1 cellular context compared by ENCODE assay signal in the genomic region with DNA sequence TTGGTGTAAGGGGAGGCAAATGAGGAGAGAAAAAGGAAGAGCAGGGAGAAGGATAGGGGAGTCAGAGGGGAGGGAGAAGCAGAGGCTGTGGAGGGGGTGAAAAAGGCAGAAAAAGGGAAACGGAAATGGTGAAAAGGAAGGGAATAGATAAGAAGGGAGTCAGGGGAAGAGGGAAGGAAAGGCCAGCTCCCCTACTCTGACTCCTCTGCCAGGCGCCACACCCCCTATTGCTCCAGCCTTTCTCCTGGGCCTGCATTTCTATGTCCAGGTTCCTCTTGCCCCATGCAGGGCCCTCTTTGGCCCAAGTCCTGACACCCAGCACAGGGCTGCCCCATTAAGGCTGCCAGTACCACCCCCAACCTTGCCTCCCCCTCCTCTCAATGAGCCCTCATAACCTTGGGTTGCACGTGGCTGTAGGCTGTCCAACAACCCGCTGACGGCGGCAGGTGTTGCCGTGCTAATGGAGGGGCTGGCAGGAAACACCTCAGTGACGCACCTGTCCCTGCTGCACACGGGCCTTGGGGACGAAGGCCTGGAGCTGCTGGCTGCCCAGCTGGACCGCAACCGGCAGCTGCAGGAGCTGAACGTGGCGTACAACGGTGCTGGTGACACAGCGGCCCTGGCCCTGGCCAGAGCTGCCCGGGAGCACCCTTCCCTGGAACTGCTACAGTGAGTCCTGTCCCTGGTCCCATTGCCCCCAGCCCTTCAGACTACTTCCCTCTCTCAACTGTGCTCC.
TF ChIP-seq lines count a peak whose summit lies in the region.

No MANE protein-coding gene starts in this region.

TF ChIP-seq in K562, 482 proteins besides CTCF, POLR2A, EP300 and RAD21 (continued from another document):
- TF ChIP-seq ETV6 (IDR thresholded peaks at IDR 0.05; ENCODE audit: borderline replicate concordance in 1 of 2, low read depth in 2 of 2, low read length in 1 of 2) (peak; percentile 84 to 89), ETV6 (CRISPR knock-in tag; IDR thresholded peaks at IDR 0.05; ENCODE audit: borderline replicate concordance) (no peak), SMARCB1 (IDR thresholded peaks at IDR 0.05; ENCODE audit: insufficient read length, low read depth) (no peak), E2F8 (IDR thresholded peaks at IDR 0.05; ENCODE audit: low read depth, partially characterized antibody) (no peak), PRPF4 (IDR thresholded peaks at IDR 0.05; ENCODE audit: insufficient read depth, low read depth, low read length, poor library complexity, severe bottlenecking) (no peak), ZSCAN32 (CRISPR knock-in tag; IDR thresholded peaks at IDR 0.05) (no peak), PTTG1 (tag; IDR thresholded peaks at IDR 0.05; ENCODE audit: low read depth) (no peak), FOXA1 (IDR thresholded peaks at IDR 0.05; ENCODE audit: borderline replicate concordance) (no peak), HDAC8 (tag; IDR thresholded peaks at IDR 0.05) (no peak), ARID1B (IDR thresholded peaks at IDR 0.05) (peak; percentile 37; the same call in 1 of the 2 replicates), E2F3 (CRISPR knock-in tag; IDR thresholded peaks at IDR 0.05) (no peak), SOX6 (IDR thresholded peaks at IDR 0.05) (no peak), MAX (CRISPR knock-in tag; IDR thresholded peaks at IDR 0.05) (peak; percentile 43; the same call in 1 of the 2 replicates), SMAD1 (IDR thresholded peaks at IDR 0.05; ENCODE audit: low read depth, low read length, partially characterized antibody) (no peak), RFX5 (IDR thresholded peaks at IDR 0.05; ENCODE audit: low read depth, low read length) (no peak), TAL1 (IDR thresholded peaks at IDR 0.05) (no peak), POU5F1 (IDR thresholded peaks at IDR 0.05; ENCODE audit: borderline replicate concordance, low read depth, low read length, partially characterized antibody) (no peak), E2F6 (IDR thresholded peaks at IDR 0.05; ENCODE audit: borderline replicate concordance in 1 of 2, extremely low read depth in 1 of 2, insufficient read depth in 1 of 2, insufficient read length in 1 of 2, low read depth in 1 of 2, low read length in 1 of 2, poor library complexity in 1 of 2, severe bottlenecking in 1 of 2) (no peak)
- TF ChIP-seq, protein P1, sequence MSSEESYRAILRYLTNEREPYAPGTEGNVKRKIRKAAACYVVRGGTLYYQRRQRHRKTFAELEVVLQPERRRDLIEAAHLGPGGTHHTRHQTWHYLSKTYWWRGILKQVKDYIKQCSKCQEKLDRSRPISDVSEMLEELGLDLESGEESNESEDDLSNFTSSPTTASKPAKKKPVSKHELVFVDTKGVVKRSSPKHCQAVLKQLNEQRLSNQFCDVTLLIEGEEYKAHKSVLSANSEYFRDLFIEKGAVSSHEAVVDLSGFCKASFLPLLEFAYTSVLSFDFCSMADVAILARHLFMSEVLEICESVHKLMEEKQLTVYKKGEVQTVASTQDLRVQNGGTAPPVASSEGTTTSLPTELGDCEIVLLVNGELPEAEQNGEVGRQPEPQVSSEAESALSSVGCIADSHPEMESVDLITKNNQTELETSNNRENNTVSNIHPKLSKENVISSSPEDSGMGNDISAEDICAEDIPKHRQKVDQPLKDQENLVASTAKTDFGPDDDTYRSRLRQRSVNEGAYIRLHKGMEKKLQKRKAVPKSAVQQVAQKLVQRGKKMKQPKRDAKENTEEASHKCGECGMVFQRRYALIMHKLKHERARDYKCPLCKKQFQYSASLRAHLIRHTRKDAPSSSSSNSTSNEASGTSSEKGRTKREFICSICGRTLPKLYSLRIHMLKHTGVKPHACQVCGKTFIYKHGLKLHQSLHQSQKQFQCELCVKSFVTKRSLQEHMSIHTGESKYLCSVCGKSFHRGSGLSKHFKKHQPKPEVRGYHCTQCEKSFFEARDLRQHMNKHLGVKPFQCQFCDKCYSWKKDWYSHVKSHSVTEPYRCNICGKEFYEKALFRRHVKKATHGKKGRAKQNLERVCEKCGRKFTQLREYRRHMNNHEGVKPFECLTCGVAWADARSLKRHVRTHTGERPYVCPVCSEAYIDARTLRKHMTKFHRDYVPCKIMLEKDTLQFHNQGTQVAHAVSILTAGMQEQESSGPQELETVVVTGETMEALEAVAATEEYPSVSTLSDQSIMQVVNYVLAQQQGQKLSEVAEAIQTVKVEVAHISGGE (CRISPR knock-in tag; IDR thresholded peaks at IDR 0.05): peak in 1 of 3 experiments; percentile 74; a peak in 2 of 6 replicates
